Comparison of ENCODE assay signal across 14 cellular contexts in the genomic region with DNA sequence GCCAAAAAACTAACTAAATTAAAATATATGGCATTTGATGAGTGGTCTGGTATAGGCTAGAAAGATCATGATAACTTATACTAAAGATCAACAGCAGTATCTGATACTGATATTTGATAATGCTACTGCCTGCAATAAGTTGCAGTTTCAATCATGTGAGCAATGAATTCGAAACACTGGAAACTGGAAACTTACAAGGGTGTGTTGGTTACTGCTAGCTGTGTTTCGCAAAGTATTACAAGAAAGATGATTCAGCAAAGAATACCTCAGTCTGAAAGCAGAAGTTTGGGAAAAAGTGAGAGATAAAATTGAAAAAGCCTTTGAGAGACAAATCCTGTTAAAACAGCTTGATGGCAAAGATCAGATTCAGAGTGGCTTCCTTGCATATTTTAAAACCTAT.
"Had no signal": no experiment of that assay in that cellular context is flagged by ENCODE, and none has a peak within 500 bp of the region (broad histone marks: within the 10 kb centered on the region; RNA-seq: fewer than 3 reads in every experiment).

No MANE protein-coding gene starts in this region.

- ATAC-seq: left lung, natural killer cell had no signal

- H3K79me2 ChIP-seq: parathyroid adenoma had no signal

- H3K27ac Mint-ChIP-seq: activated naive CD4-positive, alpha-beta T cell treated with anti-CD3 and anti-CD28 coated beads, Interleukin-2, amount 50 U/mL, for 24 hours; activated T-helper 2 cell treated with anti-CD3 and anti-CD28 coated beads, Interferon-gamma antibody, Interleukin-2, Interleukin-4, amounts not matched to agents 10 μg/mL and 5 μg/mL and 100 μg/mL, durations not matched to agents 14 hours and 24 hours and 36 hours; natural killer cell had no signal

- H2AFZ ChIP-seq: parathyroid adenoma had no signal

- H3K27ac ChIP-seq: esophagus muscularis mucosa, left lung, neutrophil, parathyroid adenoma had no signal

- H3K4me1 Mint-ChIP-seq: activated naive CD4-positive, alpha-beta T cell treated with anti-CD3 and anti-CD28 coated beads, Interleukin-2, amount 50 U/mL, for 24 hours; natural killer cell had no signal

- H3K36me3 Mint-ChIP-seq: activated naive CD4-positive, alpha-beta T cell treated with anti-CD3 and anti-CD28 coated beads, Interleukin-2, amount 50 U/mL, for 24 hours had no signal

- H3K27me3 ChIP-seq: esophagus muscularis mucosa, left lung, neutrophil had no signal

- H3K4me3 ChIP-seq: esophagus muscularis mucosa, left lung had no signal

- H3K27me3 Mint-ChIP-seq: activated naive CD4-positive, alpha-beta T cell treated with anti-CD3 and anti-CD28 coated beads, Interleukin-2, amount 50 U/mL, for 24 hours had no signal

- DNase-seq: activated CD4-positive, alpha-beta T cell treated with anti-CD3 and anti-CD28 coated beads for 1 hour; activated CD4-positive, alpha-beta T cell treated with anti-CD3 and anti-CD28 coated beads, Interleukin-2, amount 50 U/mL, for 4 hours; activated T-cell treated with anti-CD3 and anti-CD28 coated beads for 4 hours; hippocampal formation; kidney; left lung; mammary epithelial cell; natural killer cell; stimulated activated CD4-positive, alpha-beta T cell treated with anti-CD3 and anti-CD28 coated beads, Interleukin-1b, Interleukin-23, amount 100 ng/mL, for 48 hours had no signal

- H3K4me3 Mint-ChIP-seq: activated naive CD4-positive, alpha-beta T cell treated with anti-CD3 and anti-CD28 coated beads, Interleukin-2, amount 50 U/mL, for 24 hours; natural killer cell had no signal

- H3K4me1 ChIP-seq: esophagus muscularis mucosa, left lung, parathyroid adenoma had no signal

- H3K36me3 ChIP-seq: esophagus muscularis mucosa, left lung, neutrophil had no signal
